ENCODE assay signal across 1 cellular context in genomic region chr13:94705081-94705751, GRCh38.
A peak's percentile ranks its signal among the peaks of the same experiment; 100 is the strongest.
TF ChIP-seq lines count a peak whose summit lies in the region.

No MANE protein-coding gene starts in this region.

TF ChIP-seq in WTC11, 78 proteins besides CTCF, POLR2A, EP300 and RAD21 (continued from another document and continues in another):
- TF ChIP-seq PRDM15 (CRISPR knock-in tag; IDR thresholded peaks at IDR 0.05) (no peak), ZNF317 (CRISPR knock-in tag; IDR thresholded peaks at IDR 0.05; ENCODE audit: borderline replicate concordance, low read depth) (no peak), ATF6 (CRISPR knock-in tag; IDR thresholded peaks at IDR 0.05) (no peak), ZNF219 (CRISPR knock-in tag; IDR thresholded peaks at IDR 0.05; ENCODE audit: borderline replicate concordance) (no peak), ZNF416 (CRISPR knock-in tag; IDR thresholded peaks at IDR 0.05) (no peak), ETV6 (CRISPR knock-in tag; IDR thresholded peaks at IDR 0.05) (no peak), JUN (CRISPR knock-in tag; IDR thresholded peaks at IDR 0.05) (no peak), EMX1 (CRISPR knock-in tag; IDR thresholded peaks at IDR 0.05) (no peak), ARID4B (CRISPR knock-in tag; IDR thresholded peaks at IDR 0.05; ENCODE audit: borderline replicate concordance) (no peak; the same call in 1 of the 2 replicates), RELA (CRISPR knock-in tag; IDR thresholded peaks at IDR 0.05; ENCODE audit: borderline replicate concordance) (no peak), NFE2L1 (CRISPR knock-in tag; IDR thresholded peaks at IDR 0.05) (no peak), MXD4 (CRISPR knock-in tag; IDR thresholded peaks at IDR 0.05; ENCODE audit: borderline replicate concordance) (no peak), CREB1 (CRISPR knock-in tag; IDR thresholded peaks at IDR 0.05) (no peak), ZNF121 (CRISPR knock-in tag; IDR thresholded peaks at IDR 0.05) (no peak), HMGA2 (CRISPR knock-in tag; IDR thresholded peaks at IDR 0.05) (no peak), JAZF1 (CRISPR knock-in tag; IDR thresholded peaks at IDR 0.05) (no peak), ZBTB21 (CRISPR knock-in tag; IDR thresholded peaks at IDR 0.05; ENCODE audit: borderline replicate concordance) (no peak), TP53 (CRISPR knock-in tag; IDR thresholded peaks at IDR 0.05) (no peak), ZNF396 (CRISPR knock-in tag; IDR thresholded peaks at IDR 0.05; ENCODE audit: borderline replicate concordance) (no peak), USF2 (CRISPR knock-in tag; IDR thresholded peaks at IDR 0.05) (peak; percentile 5; the same call in 1 of the 2 replicates), ATF1 (CRISPR knock-in tag; IDR thresholded peaks at IDR 0.05) (no peak), ELF4 (CRISPR knock-in tag; IDR thresholded peaks at IDR 0.05; ENCODE audit: low read depth) (no peak)
- TF ChIP-seq, protein P1, sequence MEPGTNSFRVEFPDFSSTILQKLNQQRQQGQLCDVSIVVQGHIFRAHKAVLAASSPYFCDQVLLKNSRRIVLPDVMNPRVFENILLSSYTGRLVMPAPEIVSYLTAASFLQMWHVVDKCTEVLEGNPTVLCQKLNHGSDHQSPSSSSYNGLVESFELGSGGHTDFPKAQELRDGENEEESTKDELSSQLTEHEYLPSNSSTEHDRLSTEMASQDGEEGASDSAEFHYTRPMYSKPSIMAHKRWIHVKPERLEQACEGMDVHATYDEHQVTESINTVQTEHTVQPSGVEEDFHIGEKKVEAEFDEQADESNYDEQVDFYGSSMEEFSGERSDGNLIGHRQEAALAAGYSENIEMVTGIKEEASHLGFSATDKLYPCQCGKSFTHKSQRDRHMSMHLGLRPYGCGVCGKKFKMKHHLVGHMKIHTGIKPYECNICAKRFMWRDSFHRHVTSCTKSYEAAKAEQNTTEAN (CRISPR knock-in tag; IDR thresholded peaks at IDR 0.05): no peak
- TF ChIP-seq, protein P2, sequence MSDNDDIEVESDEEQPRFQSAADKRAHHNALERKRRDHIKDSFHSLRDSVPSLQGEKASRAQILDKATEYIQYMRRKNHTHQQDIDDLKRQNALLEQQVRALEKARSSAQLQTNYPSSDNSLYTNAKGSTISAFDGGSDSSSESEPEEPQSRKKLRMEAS (CRISPR knock-in tag; IDR thresholded peaks at IDR 0.05): peak; percentile 83
- TF ChIP-seq, protein P3, sequence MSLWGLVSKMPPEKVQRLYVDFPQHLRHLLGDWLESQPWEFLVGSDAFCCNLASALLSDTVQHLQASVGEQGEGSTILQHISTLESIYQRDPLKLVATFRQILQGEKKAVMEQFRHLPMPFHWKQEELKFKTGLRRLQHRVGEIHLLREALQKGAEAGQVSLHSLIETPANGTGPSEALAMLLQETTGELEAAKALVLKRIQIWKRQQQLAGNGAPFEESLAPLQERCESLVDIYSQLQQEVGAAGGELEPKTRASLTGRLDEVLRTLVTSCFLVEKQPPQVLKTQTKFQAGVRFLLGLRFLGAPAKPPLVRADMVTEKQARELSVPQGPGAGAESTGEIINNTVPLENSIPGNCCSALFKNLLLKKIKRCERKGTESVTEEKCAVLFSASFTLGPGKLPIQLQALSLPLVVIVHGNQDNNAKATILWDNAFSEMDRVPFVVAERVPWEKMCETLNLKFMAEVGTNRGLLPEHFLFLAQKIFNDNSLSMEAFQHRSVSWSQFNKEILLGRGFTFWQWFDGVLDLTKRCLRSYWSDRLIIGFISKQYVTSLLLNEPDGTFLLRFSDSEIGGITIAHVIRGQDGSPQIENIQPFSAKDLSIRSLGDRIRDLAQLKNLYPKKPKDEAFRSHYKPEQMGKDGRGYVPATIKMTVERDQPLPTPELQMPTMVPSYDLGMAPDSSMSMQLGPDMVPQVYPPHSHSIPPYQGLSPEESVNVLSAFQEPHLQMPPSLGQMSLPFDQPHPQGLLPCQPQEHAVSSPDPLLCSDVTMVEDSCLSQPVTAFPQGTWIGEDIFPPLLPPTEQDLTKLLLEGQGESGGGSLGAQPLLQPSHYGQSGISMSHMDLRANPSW (CRISPR knock-in tag; conservative IDR thresholded peaks at IDR 0.05; ENCODE audit: low read depth): no peak
- TF ChIP-seq, protein P4, sequence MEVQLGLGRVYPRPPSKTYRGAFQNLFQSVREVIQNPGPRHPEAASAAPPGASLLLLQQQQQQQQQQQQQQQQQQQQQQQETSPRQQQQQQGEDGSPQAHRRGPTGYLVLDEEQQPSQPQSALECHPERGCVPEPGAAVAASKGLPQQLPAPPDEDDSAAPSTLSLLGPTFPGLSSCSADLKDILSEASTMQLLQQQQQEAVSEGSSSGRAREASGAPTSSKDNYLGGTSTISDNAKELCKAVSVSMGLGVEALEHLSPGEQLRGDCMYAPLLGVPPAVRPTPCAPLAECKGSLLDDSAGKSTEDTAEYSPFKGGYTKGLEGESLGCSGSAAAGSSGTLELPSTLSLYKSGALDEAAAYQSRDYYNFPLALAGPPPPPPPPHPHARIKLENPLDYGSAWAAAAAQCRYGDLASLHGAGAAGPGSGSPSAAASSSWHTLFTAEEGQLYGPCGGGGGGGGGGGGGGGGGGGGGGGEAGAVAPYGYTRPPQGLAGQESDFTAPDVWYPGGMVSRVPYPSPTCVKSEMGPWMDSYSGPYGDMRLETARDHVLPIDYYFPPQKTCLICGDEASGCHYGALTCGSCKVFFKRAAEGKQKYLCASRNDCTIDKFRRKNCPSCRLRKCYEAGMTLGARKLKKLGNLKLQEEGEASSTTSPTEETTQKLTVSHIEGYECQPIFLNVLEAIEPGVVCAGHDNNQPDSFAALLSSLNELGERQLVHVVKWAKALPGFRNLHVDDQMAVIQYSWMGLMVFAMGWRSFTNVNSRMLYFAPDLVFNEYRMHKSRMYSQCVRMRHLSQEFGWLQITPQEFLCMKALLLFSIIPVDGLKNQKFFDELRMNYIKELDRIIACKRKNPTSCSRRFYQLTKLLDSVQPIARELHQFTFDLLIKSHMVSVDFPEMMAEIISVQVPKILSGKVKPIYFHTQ (CRISPR knock-in tag; IDR thresholded peaks at IDR 0.05): no peak
- TF ChIP-seq, protein P5, sequence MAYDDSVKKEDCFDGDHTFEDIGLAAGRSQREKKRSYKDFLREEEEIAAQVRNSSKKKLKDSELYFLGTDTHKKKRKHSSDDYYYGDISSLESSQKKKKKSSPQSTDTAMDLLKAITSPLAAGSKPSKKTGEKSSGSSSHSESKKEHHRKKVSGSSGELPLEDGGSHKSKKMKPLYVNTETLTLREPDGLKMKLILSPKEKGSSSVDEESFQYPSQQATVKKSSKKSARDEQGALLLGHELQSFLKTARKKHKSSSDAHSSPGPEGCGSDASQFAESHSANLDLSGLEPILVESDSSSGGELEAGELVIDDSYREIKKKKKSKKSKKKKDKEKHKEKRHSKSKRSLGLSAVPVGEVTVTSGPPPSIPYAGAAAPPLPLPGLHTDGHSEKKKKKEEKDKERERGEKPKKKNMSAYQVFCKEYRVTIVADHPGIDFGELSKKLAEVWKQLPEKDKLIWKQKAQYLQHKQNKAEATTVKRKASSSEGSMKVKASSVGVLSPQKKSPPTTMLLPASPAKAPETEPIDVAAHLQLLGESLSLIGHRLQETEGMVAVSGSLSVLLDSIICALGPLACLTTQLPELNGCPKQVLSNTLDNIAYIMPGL (CRISPR knock-in tag; IDR thresholded peaks at IDR 0.05): no peak
- TF ChIP-seq, protein P6, sequence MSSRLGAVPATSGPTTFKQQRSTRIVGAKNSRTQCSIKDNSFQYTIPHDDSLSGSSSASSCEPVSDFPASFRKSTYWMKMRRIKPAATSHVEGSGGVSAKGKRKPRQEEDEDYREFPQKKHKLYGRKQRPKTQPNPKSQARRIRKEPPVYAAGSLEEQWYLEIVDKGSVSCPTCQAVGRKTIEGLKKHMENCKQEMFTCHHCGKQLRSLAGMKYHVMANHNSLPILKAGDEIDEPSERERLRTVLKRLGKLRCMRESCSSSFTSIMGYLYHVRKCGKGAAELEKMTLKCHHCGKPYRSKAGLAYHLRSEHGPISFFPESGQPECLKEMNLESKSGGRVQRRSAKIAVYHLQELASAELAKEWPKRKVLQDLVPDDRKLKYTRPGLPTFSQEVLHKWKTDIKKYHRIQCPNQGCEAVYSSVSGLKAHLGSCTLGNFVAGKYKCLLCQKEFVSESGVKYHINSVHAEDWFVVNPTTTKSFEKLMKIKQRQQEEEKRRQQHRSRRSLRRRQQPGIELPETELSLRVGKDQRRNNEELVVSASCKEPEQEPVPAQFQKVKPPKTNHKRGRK (CRISPR knock-in tag; IDR thresholded peaks at IDR 0.05; ENCODE audit: borderline replicate concordance): no peak
- TF ChIP-seq, protein P7, sequence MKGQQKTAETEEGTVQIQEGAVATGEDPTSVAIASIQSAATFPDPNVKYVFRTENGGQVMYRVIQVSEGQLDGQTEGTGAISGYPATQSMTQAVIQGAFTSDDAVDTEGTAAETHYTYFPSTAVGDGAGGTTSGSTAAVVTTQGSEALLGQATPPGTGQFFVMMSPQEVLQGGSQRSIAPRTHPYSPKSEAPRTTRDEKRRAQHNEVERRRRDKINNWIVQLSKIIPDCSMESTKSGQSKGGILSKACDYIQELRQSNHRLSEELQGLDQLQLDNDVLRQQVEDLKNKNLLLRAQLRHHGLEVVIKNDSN (CRISPR knock-in tag; IDR thresholded peaks at IDR 0.05): peak; percentile 63; the same call in 1 of the 2 replicates
- TF ChIP-seq, protein P8, sequence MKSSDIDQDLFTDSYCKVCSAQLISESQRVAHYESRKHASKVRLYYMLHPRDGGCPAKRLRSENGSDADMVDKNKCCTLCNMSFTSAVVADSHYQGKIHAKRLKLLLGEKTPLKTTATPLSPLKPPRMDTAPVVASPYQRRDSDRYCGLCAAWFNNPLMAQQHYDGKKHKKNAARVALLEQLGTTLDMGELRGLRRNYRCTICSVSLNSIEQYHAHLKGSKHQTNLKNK (CRISPR knock-in tag; IDR thresholded peaks at IDR 0.05): no peak
